8 cellular contexts compared by ENCODE assay signal in genomic region chr6:38715016-38715809, GRCh38. TPM values are rescaled to one million over a fixed set of nuclear protein-coding genes. Genes with fewer than 3 reads are reported as not detected.
DNase-seq lines count a peak whose midpoint lies in the region; ATAC-seq and TF ChIP-seq lines count a peak whose summit lies in the region.

Gene DNAH8 (plus strand): TSS chr6:38715311. CDS start chr6:38722810, 7,499 bp downstream.

- H3K36me3 ChIP-seq in CD4-positive, alpha-beta memory T cell (ENCODE audit: insufficient read depth, low read length), result no peaks in the 10 kb centered on the region

- H3K4me1 ChIP-seq in CD4-positive, alpha-beta memory T cell (ENCODE audit: insufficient read depth, low read length), result peaks cover 24% of the 10 kb centered on the region

- peak within 1 kb of the TSS in 1 of 2 donors; percentile 16 for H3K4me3 ChIP-seq in CD4-positive, alpha-beta memory T cell (ENCODE audit: low read length in 2 of 2)
- H3K4me3 ChIP-seq in epithelial cell of esophagus (ENCODE audit: low read length), result peak within 1 kb of the TSS; percentile 21

- no peak for DNase-seq in CD4-positive, alpha-beta memory T cell
- peak; percentile 24 for DNase-seq in T-helper 2 cell treated with Interferon-gamma antibody and Interleukin-4, amounts not matched to agents 5 μg/mL and 100 μg/mL, for 36 hours (ENCODE audit: low spot score)
- DNase-seq in epithelial cell of esophagus (ENCODE audit: low read depth) (no peak), osteocyte (ENCODE audit: extremely low spot score, unreplicated experiment) (no peak), NCI-H2196 treated with DMSO at 0.1 percent for 48 hours (lab: John Stamatoyannopoulos, UW; ENCODE audit: unreplicated experiment) (no peak), SIG-M5 (lab: John Stamatoyannopoulos, UW) (no peak), HPDE6-E6E7 (ENCODE audit: extremely low spot score) (no peak)

- no peak within 1 kb of the TSS for H3K27ac ChIP-seq in CD4-positive, alpha-beta memory T cell (ENCODE audit: low read depth, low read length)

- no peaks in the 10 kb centered on the region for H3K27me3 ChIP-seq in CD4-positive, alpha-beta memory T cell (ENCODE audit: insufficient read depth, low read length)

- H3K4me3 Mint-ChIP-seq in CD4-positive, alpha-beta memory T cell, result peak within 1 kb of the TSS; percentile 55 to 72 (median 66)
- H3K4me3 Mint-ChIP-seq in T-helper 2 cell treated with Interferon-gamma antibody and Interleukin-4, amounts not matched to agents 5 μg/mL and 100 μg/mL, for 36 hours, result peak within 1 kb of the TSS; percentile 70
- H3K4me3 Mint-ChIP-seq in osteocyte (ENCODE audit: unreplicated experiment), result peak within 1 kb of the TSS; percentile 36

- intact Hi-C loops in CD4-positive, alpha-beta memory T cell (cut with micrococcal nuclease), result no loop called here

- no peaks in the 10 kb centered on the region for H3K36me3 Mint-ChIP-seq in CD4-positive, alpha-beta memory T cell
- peaks cover 10% of the 10 kb centered on the region for H3K36me3 Mint-ChIP-seq in T-helper 2 cell treated with Interferon-gamma antibody and Interleukin-4, amounts not matched to agents 5 μg/mL and 100 μg/mL, for 36 hours (ENCODE audit: low read depth)
- H3K36me3 Mint-ChIP-seq in osteocyte (ENCODE audit: unreplicated experiment), result no peaks in the 10 kb centered on the region

- peaks cover 14 to 23% (median 17%) of the 10 kb centered on the region in 4 donors for H3K4me1 Mint-ChIP-seq in CD4-positive, alpha-beta memory T cell
- peaks cover 36% of the 10 kb centered on the region for H3K4me1 Mint-ChIP-seq in T-helper 2 cell treated with Interferon-gamma antibody and Interleukin-4, amounts not matched to agents 5 μg/mL and 100 μg/mL, for 36 hours (ENCODE audit: low read depth)
- no peaks in the 10 kb centered on the region for H3K4me1 Mint-ChIP-seq in osteocyte (ENCODE audit: unreplicated experiment)

- H3K27ac Mint-ChIP-seq in CD4-positive, alpha-beta memory T cell, result peak within 1 kb of the TSS in 5 of 7 donors; percentile 10 to 89 (median 71)
- peak within 1 kb of the TSS; percentile 95 for H3K27ac Mint-ChIP-seq in T-helper 2 cell treated with Interferon-gamma antibody and Interleukin-4, amounts not matched to agents 5 μg/mL and 100 μg/mL, for 36 hours
- H3K27ac Mint-ChIP-seq in osteocyte (ENCODE audit: unreplicated experiment), result no peak within 1 kb of the TSS

- H3K9me3 ChIP-seq in CD4-positive, alpha-beta memory T cell (ENCODE audit: control insufficient read depth in 1 of 2, low read length in 2 of 2), result peaks cover 0 to 3% of the 10 kb centered on the region in 2 donors

- H3K27me3 Mint-ChIP-seq in CD4-positive, alpha-beta memory T cell, result peaks cover 25% of the 10 kb centered on the region in 2 donors
- H3K27me3 Mint-ChIP-seq in T-helper 2 cell treated with Interferon-gamma antibody and Interleukin-4, amounts not matched to agents 5 μg/mL and 100 μg/mL, for 36 hours (ENCODE audit: low read depth), result peaks cover 25% of the 10 kb centered on the region
- H3K27me3 Mint-ChIP-seq in osteocyte (ENCODE audit: unreplicated experiment), result peaks cover 24% of the 10 kb centered on the region

- POLR2A ChIA-PET in CD4-positive, alpha-beta memory T cell (lab: Charles Lee; ENCODE audit: partially characterized antibody), result interaction anchor here (0.6 to 2.4 kb wide), 3 partner anchors 12 to 13 kb away, joined by 3 to 38 read pairs (median 7); partner anchors contain the start of gene GLO1

- ATAC-seq in GM21367 (IDR thresholded peaks at IDR 0.05; ENCODE audit: unreplicated experiment), result no peak

- CTCF ChIA-PET in CD4-positive, alpha-beta memory T cell (lab: Charles Lee; ENCODE audit: partially characterized antibody), result interaction anchor here (2.0 kb wide), 1 partner anchor 12 kb away, joined by 7 read pairs; the partner anchor contains the start of gene GLO1

- TF ChIP-seq CTCF in epithelial cell of esophagus (IDR thresholded peaks at IDR 0.05; ENCODE audit: insufficient read depth, low read depth, low read length, missing control alignments), result no peak
- no peak for TF ChIP-seq CTCF in osteocyte (IDR thresholded peaks at IDR 0.05)

- peaks cover 0 to 5% (median 0%) of the 10 kb centered on the region in 8 donors for H3K9me3 Mint-ChIP-seq in CD4-positive, alpha-beta memory T cell
- peaks cover 12% of the 10 kb centered on the region for H3K9me3 Mint-ChIP-seq in T-helper 2 cell treated with Interferon-gamma antibody and Interleukin-4, amounts not matched to agents 5 μg/mL and 100 μg/mL, for 36 hours
- peaks cover 4% of the 10 kb centered on the region for H3K9me3 Mint-ChIP-seq in osteocyte (ENCODE audit: unreplicated experiment)

RNA-seq across cellular contexts. Expression of gene DNAH8, which starts in this region (rescaled TPM):
- under 1 TPM; 0.09 to 0.17 TPM for total RNA-seq in CD4-positive, alpha-beta memory T cell
- polyA plus RNA-seq in CD4-positive, alpha-beta memory T cell, result under 1 TPM in 1 of 2 donors, not detected in 1; 0.04 TPM
- 0.21 and 0.24 TPM in 2 replicates for total RNA-seq in osteocyte
